Comparison of ENCODE assay signal across 11 cellular contexts in the genomic region with DNA sequence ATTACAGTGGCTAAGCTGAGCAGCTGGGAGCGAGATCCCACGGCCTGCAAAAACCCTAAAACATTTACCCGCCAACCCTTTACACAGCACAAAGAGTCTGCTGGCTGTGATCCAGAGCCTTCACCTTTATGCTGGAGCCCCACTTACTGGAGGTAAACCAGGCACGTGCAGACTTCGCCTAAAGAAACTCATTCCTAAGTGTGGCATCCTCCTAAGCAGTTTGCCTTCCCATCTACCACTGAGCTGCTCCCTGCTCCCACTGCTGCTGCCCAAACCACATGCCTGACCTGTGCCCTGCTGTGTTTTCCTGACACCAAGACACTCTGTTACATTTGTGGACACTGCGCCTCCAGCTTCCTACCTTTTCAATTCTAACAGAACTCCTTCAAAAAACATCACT. TPM values are rescaled to one million over a fixed set of nuclear protein-coding genes. Genes with fewer than 3 reads are reported as not detected.
DNase-seq lines count a peak whose midpoint lies in the region; ATAC-seq and TF ChIP-seq lines count a peak whose summit lies in the region.
"Had no signal": no experiment of that assay in that cellular context is flagged by ENCODE, and none has a peak within 500 bp of the region (broad histone marks: within the 10 kb centered on the region; RNA-seq: fewer than 3 reads in every experiment).

No MANE protein-coding gene starts in this region.

- POLR2A ChIA-PET in activated CD8-positive, alpha-beta T cell treated with anti-CD3 and anti-CD28 coated beads for 36 hours (lab: Charles Lee): interaction anchor here (0.7 to 2.1 kb wide), 5 partner anchors 9 to 52 kb away, joined by 3 to 13 read pairs (median 4); partner anchors contain the start of gene CHSY1

- H3K27ac Mint-ChIP-seq in activated CD8-positive, alpha-beta T cell treated with anti-CD3 and anti-CD28 coated beads for 36 hours: peak overlapping the region; percentile 96

- H3K36me3 Mint-ChIP-seq in activated CD8-positive, alpha-beta T cell treated with anti-CD3 and anti-CD28 coated beads for 36 hours (ENCODE audit: low read depth): peaks cover 53% of the 10 kb centered on the region

- CTCF ChIA-PET in activated CD8-positive, alpha-beta T cell treated with anti-CD3 and anti-CD28 coated beads for 36 hours (lab: Charles Lee): no interaction called here

- H3K27ac ChIP-seq in cardiac muscle cell: peak overlapping the region; percentile 84
- peak overlapping the region; percentile 72 to 80 for H3K27ac ChIP-seq in tibial artery

- peaks cover 91% of the 10 kb centered on the region for H3K4me1 Mint-ChIP-seq in activated CD8-positive, alpha-beta T cell treated with anti-CD3 and anti-CD28 coated beads for 36 hours (ENCODE audit: low read depth)

- DNase-seq in cardiac muscle cell (ENCODE audit: low read depth in 1 of 2, low spot score in 1 of 2): no peak
- DNase-seq in Right ventricle myocardium inferior (ENCODE audit: missing footprints): no peak
- no peak for DNase-seq in activated CD8-positive, alpha-beta T cell treated with anti-CD3 and anti-CD28 coated beads for 36 hours
- DNase-seq in tibial artery: no peak
- no peak for DNase-seq in NCI-H446 treated with DMSO at 0.1 percent for 48 hours (lab: John Stamatoyannopoulos, UW)
- DNase-seq in NOMO-1 treated with dmso at 0.1 percent for 144 hours (lab: John Stamatoyannopoulos, UW; ENCODE audit: unreplicated experiment): no peak
- DNase-seq in ureter (ENCODE audit: low spot score): no peak
- DNase-seq: cerebellar nuclear complex, NCI-H1048, T1000 had no signal

- intact Hi-C loops in Right ventricle myocardium inferior (cut with DNase I): no loop called here
- intact Hi-C loops in activated CD8-positive, alpha-beta T cell treated with anti-CD3 and anti-CD28 coated beads for 36 hours (cut with micrococcal nuclease): no loop called here
- intact Hi-C loops in tibial artery (cut with DNase I; ENCODE audit: low total_unique reads): no loop called here

- no peak for TF ChIP-seq CTCF in cardiac muscle cell (IDR thresholded peaks at IDR 0.05; ENCODE audit: low read depth, low read length)
- no peak for TF ChIP-seq CTCF in activated CD8-positive, alpha-beta T cell treated with anti-CD3 and anti-CD28 coated beads for 36 hours (IDR thresholded peaks at IDR 0.05)
- TF ChIP-seq CTCF in tibial artery (IDR thresholded peaks at IDR 0.05): no peak

- no peaks in the 10 kb centered on the region for H3K9me3 Mint-ChIP-seq in activated CD8-positive, alpha-beta T cell treated with anti-CD3 and anti-CD28 coated beads for 36 hours

- H3K27me3 ChIP-seq in cardiac muscle cell (no peaks in the 10 kb centered on the region), tibial artery (no peaks in the 10 kb centered on the region)

- H3K27me3 Mint-ChIP-seq in activated CD8-positive, alpha-beta T cell treated with anti-CD3 and anti-CD28 coated beads for 36 hours: no peaks in the 10 kb centered on the region

- H3K9me3 ChIP-seq in cardiac muscle cell (ENCODE audit: low read depth) (no peaks in the 10 kb centered on the region), iPS-18c (ENCODE audit: control insufficient read depth, insufficient read depth, low read length) (no peaks in the 10 kb centered on the region), tibial artery (no peaks in the 10 kb centered on the region)

- H3K4me1 ChIP-seq in cardiac muscle cell (ENCODE audit: low read depth): peaks cover 46% of the 10 kb centered on the region
- H3K4me1 ChIP-seq in tibial artery: peaks cover 0 to 56% (median 29%) of the 10 kb centered on the region in 4 donors

- ATAC-seq in Right ventricle myocardium inferior: no peak
- ATAC-seq in activated CD8-positive, alpha-beta T cell treated with anti-CD3 and anti-CD28 coated beads for 36 hours: no peak

- H3K4me3 Mint-ChIP-seq in activated CD8-positive, alpha-beta T cell treated with anti-CD3 and anti-CD28 coated beads for 36 hours: peak overlapping the region; percentile 49

- H3K4me3 ChIP-seq in cardiac muscle cell (no peak overlapping the region), iPS-18c (ENCODE audit: insufficient read depth, low read depth, low read length) (peak overlapping the region; percentile 15; the same call in 1 of the 2 replicates), tibial artery (no peak overlapping the region)

- no peaks in the 10 kb centered on the region for H3K36me3 ChIP-seq in cardiac muscle cell
- H3K36me3 ChIP-seq in tibial artery: no peaks in the 10 kb centered on the region

RNA-seq across cellular contexts. Expression of gene CHSY1, which starts 53.0 kb away (rescaled TPM):
- total RNA-seq in cardiac muscle cell (28.0 and 30.3 TPM in 2 replicates), Right ventricle myocardium inferior (13.3 TPM), ureter (47.0 TPM)
- polyA plus RNA-seq in cardiac muscle cell: 33.4 and 36.0 TPM in 2 replicates
- 10 to 100 TPM; 57.9 to 58.3 TPM for total RNA-seq in activated CD8-positive, alpha-beta T cell treated with anti-CD3 and anti-CD28 coated beads for 36 hours
